18 cellular contexts compared by ENCODE assay signal in the genomic region with DNA sequence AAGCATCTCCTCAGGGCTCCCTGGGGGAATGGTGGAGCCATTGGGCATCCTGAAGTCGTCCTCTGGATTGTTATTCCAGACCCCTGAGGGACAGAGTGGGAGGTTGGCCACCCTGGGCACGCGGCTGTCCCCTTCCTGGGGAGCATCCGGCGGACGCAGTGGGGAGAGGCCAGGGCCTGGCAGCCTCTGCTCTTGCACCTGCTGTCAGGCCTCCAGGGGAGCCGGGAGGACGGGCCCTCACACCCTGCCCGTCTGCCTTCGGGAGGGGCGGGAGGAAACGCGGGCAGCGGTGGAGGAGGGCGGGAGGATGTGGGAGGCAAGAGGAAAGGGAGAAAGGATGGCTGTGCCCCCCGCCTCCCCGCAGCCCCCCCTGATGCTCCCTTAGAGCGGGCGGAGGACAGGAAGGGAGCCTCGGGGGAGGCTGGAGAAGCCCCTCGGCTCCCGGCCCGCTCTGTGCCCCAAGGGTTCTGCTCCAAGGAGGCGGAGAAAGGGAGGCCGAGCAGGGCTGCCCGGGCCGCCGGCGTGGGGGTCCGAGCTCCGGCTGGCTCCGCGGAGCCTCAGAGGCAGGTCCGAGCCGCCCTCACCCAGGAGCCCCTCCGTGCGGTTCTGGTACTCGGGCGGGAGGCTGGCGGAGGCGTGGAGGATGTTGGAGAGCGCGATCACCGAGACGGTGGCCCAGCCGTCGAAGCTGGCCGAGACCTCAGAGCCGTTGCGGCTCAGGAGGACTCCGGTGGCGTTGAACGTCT. TPM values are rescaled to one million over a fixed set of nuclear protein-coding genes. Genes with fewer than 3 reads are reported as not detected.
DNase-seq lines count a peak whose midpoint lies in the region; ATAC-seq lines count a peak whose summit lies in the region.
"Had no signal": no experiment of that assay in that cellular context is flagged by ENCODE, and none has a peak within 500 bp of the region (broad histone marks: within the 10 kb centered on the region; RNA-seq: fewer than 3 reads in every experiment).

No MANE protein-coding gene starts in this region.

- no peaks in the 10 kb centered on the region for H3K9me3 ChIP-seq in SJCRH30 (replicated peaks)
- H3K9me3 ChIP-seq: gastrocnemius medialis, psoas muscle, suprapubic skin had no signal

- DNase-seq in cardiac septum (ENCODE audit: low spot score) (peak; percentile 70), Right ventricle myocardium superior (no peak), NCI-H2196 treated with DMSO at 0.1 percent for 48 hours (lab: John Stamatoyannopoulos, UW; ENCODE audit: unreplicated experiment) (peak; percentile 28), iPS-NIHi11 (ENCODE audit: low spot score) (peak; percentile 68), SJCRH30 (no peak), SK-N-DZ (ENCODE audit: low spot score) (no peak), DMS153 (lab: John Stamatoyannopoulos, UW) (no peak)
- DNase-seq in stimulated activated CD8-positive, alpha-beta memory T cell treated with anti-CD3 and anti-CD28 coated beads, Interleukin-4, amount 100 ng/mL, for 48 hours: no peak
- DNase-seq: activated CD4-positive, CD25-positive, alpha-beta regulatory T cell; CD4-positive, alpha-beta T cell; gastrocnemius medialis; KG1; NCI-H2081 treated with DMSO at 0.1 percent for 48 hours; NCI-H748 treated with DMSO at 0.1 percent for 48 hours; psoas muscle had no signal

- no peak for ATAC-seq in Right ventricle myocardium superior (ENCODE audit: poor library complexity)
- ATAC-seq: gastrocnemius medialis had no signal

- H3K36me3 ChIP-seq in SJCRH30: no peaks in the 10 kb centered on the region
- H3K36me3 ChIP-seq: gastrocnemius medialis, suprapubic skin had no signal

- no peak overlapping the region for H3K4me3 ChIP-seq in SJCRH30
- H3K4me3 ChIP-seq: gastrocnemius medialis, psoas muscle, smooth muscle cell, suprapubic skin had no signal

- intact Hi-C loops in cardiac septum (cut with DNase I): no loop called here
- intact Hi-C loops in Right ventricle myocardium superior (cut with DNase I): no loop called here

- no peak overlapping the region for H3K27ac ChIP-seq in SJCRH30
- H3K27ac ChIP-seq: gastrocnemius medialis, psoas muscle, suprapubic skin had no signal

- H3K4me1 ChIP-seq in SJCRH30: 0 out of 2 replicates have a peak, but pooled peaks cover 3% of the 10 kb centered on the region
- H3K4me1 ChIP-seq: gastrocnemius medialis, psoas muscle, suprapubic skin had no signal

- no peaks in the 10 kb centered on the region for H3K27me3 ChIP-seq in SJCRH30

RNA-seq across cellular contexts. Expression of gene MUC20, which starts 40.9 kb away (rescaled TPM):
- total RNA-seq in cardiac septum (6.5 TPM), Right ventricle myocardium superior (5.4 TPM)
- total RNA-seq in SJCRH30 (2014; rRNA removed; shearing (Covaris generic)): not detected in 2 replicates
- 0.54 TPM in 1 of 2 replicates, not detected in the other for polyA plus RNA-seq in SK-N-DZ (2014; cell fraction: cytosol; rRNA removed)
- polyA plus RNA-seq in SK-N-DZ (2014; cell fraction: nucleus; rRNA removed): 0.65 and 1.1 TPM in 2 replicates

RNA-seq across cellular contexts. Expression of gene MUC4, which starts 50.1 kb away (rescaled TPM):
- 0.03 TPM for total RNA-seq in cardiac septum
- not detected for total RNA-seq in Right ventricle myocardium superior
- 1.1 and 1.5 TPM in 2 replicates for total RNA-seq in SJCRH30 (2014; rRNA removed; shearing (Covaris generic))
- under 0.01 TPM in 1 of 2 replicates, not detected in the other for polyA plus RNA-seq in SK-N-DZ (2014; cell fraction: cytosol; rRNA removed)
- polyA plus RNA-seq in SK-N-DZ (2014; cell fraction: nucleus; rRNA removed): 0.13 and 1.1 TPM in 2 replicates
- total RNA-seq: CD4-positive, alpha-beta T cell; smooth muscle cell; suprapubic skin had no signal
- polyA plus RNA-seq: neural cell, smooth muscle cell had no signal

Comparison
In these comparisons a context has a peak if more than half of its experiments do, and no peak if none do; other contexts are left out.
1. DNase-seq: peak in cardiac septum (single experiment), NCI-H2196 treated with DMSO at 0.1 percent for 48 hours (single experiment) and iPS-NIHi11 (single experiment); none in Right ventricle myocardium superior (single experiment), SJCRH30 (0 of 2), SK-N-DZ (single experiment), stimulated activated CD8-positive, alpha-beta memory T cell treated with anti-CD3 and anti-CD28 coated beads, Interleukin-4, amount 100 ng/mL, for 48 hours (single experiment) and DMS153 (single experiment).